In genomic region chr16:74666010-74666421, GRCh38 we compare ENCODE assay signal across 8 cellular contexts. TPM values are rescaled to one million over a fixed set of nuclear protein-coding genes. Genes with fewer than 3 reads are reported as not detected.
DNase-seq lines count a peak whose midpoint lies in the region; ATAC-seq, FAIRE-seq and TF ChIP-seq lines count a peak whose summit lies in the region.

No MANE protein-coding gene starts in this region.

- TF ChIP-seq EP300 in upper lobe of left lung (IDR thresholded peaks at IDR 0.05), result no peak

- H3K9me3 ChIP-seq in body of pancreas (no peaks in the 10 kb centered on the region), lung (ENCODE audit: control insufficient read depth in 2 of 2, insufficient read depth in 1 of 2, low read length in 1 of 2) (no peaks in the 10 kb centered on the region), upper lobe of left lung (no peaks in the 10 kb centered on the region)

- TF ChIP-seq CTCF in body of pancreas (IDR thresholded peaks at IDR 0.05) (no peak), lung (IDR thresholded peaks at IDR 0.05; ENCODE audit: control extremely low read depth, extremely low read depth) (no peak), upper lobe of left lung (IDR thresholded peaks at IDR 0.05) (no peak)

- ATAC-seq in body of pancreas (no peak), lung (ENCODE audit: insufficient read depth, low FRiP score) (no peak), upper lobe of left lung (ENCODE audit: low FRiP score in 2 of 2) (no peak)

- peak overlapping the region; percentile 73 to 98 for H3K4me3 ChIP-seq in body of pancreas
- H3K4me3 ChIP-seq in lung, result peak overlapping the region; percentile 89
- H3K4me3 ChIP-seq in upper lobe of left lung, result peak overlapping the region; percentile 63 to 83 (median 76)

- no peaks in the 10 kb centered on the region for H3K27me3 ChIP-seq in body of pancreas
- no peaks in the 10 kb centered on the region for H3K27me3 ChIP-seq in lung (ENCODE audit: control insufficient read depth, insufficient read depth)
- no peaks in the 10 kb centered on the region for H3K27me3 ChIP-seq in upper lobe of left lung

- WGBS in body of pancreas, 2 donors, result 12% methylated on average over 5 to 8 of the region's 8 CpGs
- WGBS in lung, 2 donors, result 8 to 9% methylated on average over 8 of the region's 8 CpGs
- WGBS in upper lobe of left lung, 2 donors, result 9 to 10% methylated on average over 8 of the region's 8 CpGs

- intact Hi-C loops in body of pancreas (cut with DNase I), result no loop called here

- peaks cover 13% of the 10 kb centered on the region for H3K36me3 Mint-ChIP-seq in activated naive CD4-positive, alpha-beta T cell treated with anti-CD3 and anti-CD28 coated beads, Interleukin-2, amount 50 U/mL, for 24 hours

- peaks cover 16% of the 10 kb centered on the region for H3K4me1 ChIP-seq in body of pancreas
- peaks cover 4 to 5% of the 10 kb centered on the region in 2 donors for H3K4me1 ChIP-seq in lung (ENCODE audit: control insufficient read depth in 2 of 2, insufficient read depth in 2 of 2, low read length in 2 of 2)
- H3K4me1 ChIP-seq in upper lobe of left lung, result peaks cover 8 to 20% (median 11%) of the 10 kb centered on the region in 4 donors

- peaks cover 50% of the 10 kb centered on the region for H3K4me1 Mint-ChIP-seq in activated naive CD4-positive, alpha-beta T cell treated with anti-CD3 and anti-CD28 coated beads, Interleukin-2, amount 50 U/mL, for 24 hours

- FAIRE-seq in GM12891 (lab: Jason Lieb, UNC), result no peak

- H3K36me3 ChIP-seq in body of pancreas (replicated peaks in 1 of 2; ENCODE audit: insufficient read depth in 1 of 2, low read depth in 2 of 2) (peaks cover 0 to 2% of the 10 kb centered on the region in 2 donors), lung (ENCODE audit: control insufficient read depth in 2 of 2, insufficient read depth in 2 of 2, low read length in 2 of 2) (peaks cover 2 to 9% of the 10 kb centered on the region in 2 donors), upper lobe of left lung (peaks cover 8 to 40% (median 11%) of the 10 kb centered on the region in 4 donors)

- H3K9me3 Mint-ChIP-seq in activated naive CD4-positive, alpha-beta T cell treated with anti-CD3 and anti-CD28 coated beads, Interleukin-2, amount 50 U/mL, for 24 hours, result no peaks in the 10 kb centered on the region

- DNase-seq in activated naive CD4-positive, alpha-beta T cell treated with Interleukin-2 at 50 U/mL for 16 hours, result no peak
- no peak for DNase-seq in body of pancreas
- no peak for DNase-seq in lung (ENCODE audit: low spot score)
- DNase-seq in upper lobe of left lung, result no peak
- DNase-seq in NCI-H187 (lab: John Stamatoyannopoulos, UW), result no peak
- DNase-seq in OCI-M2 (lab: John Stamatoyannopoulos, UW; ENCODE audit: unreplicated experiment), result no peak
- DNase-seq in GM12891 (ENCODE audit: insufficient read length, low spot score), result no peak

- H3K27ac ChIP-seq in body of pancreas (peak overlapping the region in 2 of 4 donors; percentile 73 to 82), lung (ENCODE audit: low read depth in 1 of 2, low read length in 1 of 2) (no peak overlapping the region), upper lobe of left lung (peak overlapping the region; percentile 69 to 82 (median 74))

- H3K27me3 Mint-ChIP-seq in activated naive CD4-positive, alpha-beta T cell treated with anti-CD3 and anti-CD28 coated beads, Interleukin-2, amount 50 U/mL, for 24 hours, result no peaks in the 10 kb centered on the region

- no peak for TF ChIP-seq POLR2A in body of pancreas (IDR thresholded peaks at IDR 0.05)
- TF ChIP-seq POLR2A in upper lobe of left lung (IDR thresholded peaks at IDR 0.05), result no peak
- no peak for TF ChIP-seq POLR2A in GM12891 (IDR thresholded peaks at IDR 0.05; ENCODE audit: low read depth, low read length)

- H3K27ac Mint-ChIP-seq in activated naive CD4-positive, alpha-beta T cell treated with anti-CD3 and anti-CD28 coated beads, Interleukin-2, amount 50 U/mL, for 24 hours, result peak overlapping the region; percentile 8

- H3K4me3 Mint-ChIP-seq in activated naive CD4-positive, alpha-beta T cell treated with anti-CD3 and anti-CD28 coated beads, Interleukin-2, amount 50 U/mL, for 24 hours, result peak overlapping the region; percentile 90

TF ChIP-seq in GM12891, 5 proteins besides CTCF, POLR2A, EP300 and RAD21:
- TF ChIP-seq PAX5 (IDR thresholded peaks at IDR 0.05; ENCODE audit: insufficient read depth, low read length, severe bottlenecking) (no peak), POLR2AphosphoS5 (IDR thresholded peaks at IDR 0.05; ENCODE audit: low read depth, low read length) (no peak), POU2F2 (IDR thresholded peaks at IDR 0.05; ENCODE audit: low read depth, low read length) (no peak)

RNA-seq across cellular contexts. Expression of gene RFWD3, which starts 0.7 kb away (rescaled TPM):
- total RNA-seq in body of pancreas, result 10 to 100 TPM; 10.5 to 12.2 TPM
- 10 to 100 TPM; 14.8 to 23.3 TPM for total RNA-seq in lung
- polyA plus RNA-seq in lung, result 1 to 10 TPM; 7.4 to 8.1 TPM
- 10 to 100 TPM in 5 of 6 donors, 1 to 10 TPM in 1; 6.0 to 28.6 (median 20.0) TPM for total RNA-seq in upper lobe of left lung
- polyA plus RNA-seq in GM12891 (2012; ENCODE audit: low read depth, missing spikeins), result 23.3 TPM

RNA-seq across cellular contexts. Expression of gene MLKL, which starts 34.6 kb away (rescaled TPM):
- total RNA-seq in body of pancreas, result 10 to 100 TPM; 10.9 to 16.8 TPM
- total RNA-seq in lung, result 10 to 100 TPM; 13.1 to 27.6 TPM
- 10 to 100 TPM; 17.4 to 32.1 TPM for polyA plus RNA-seq in lung
- total RNA-seq in upper lobe of left lung, result 10 to 100 TPM; 15.0 to 81.7 (median 31.6) TPM
- polyA plus RNA-seq in GM12891 (2012; ENCODE audit: low read depth, missing spikeins), result 6.8 TPM

RNA-seq across cellular contexts. Expression of gene GLG1, which starts 59.1 kb away (rescaled TPM):
- total RNA-seq in body of pancreas (100 to 1,000 TPM; 103 to 144 TPM), lung (100 to 1,000 TPM; 106 to 156 TPM), upper lobe of left lung (100 to 1,000 TPM in 5 of 6 donors, 10 to 100 TPM in 1; 88.3 to 149 (median 110) TPM)
- 10 to 100 TPM; 24.6 to 49.8 TPM for polyA plus RNA-seq in lung
- polyA plus RNA-seq in GM12891 (2012; ENCODE audit: low read depth, missing spikeins), result 24.9 TPM

Comparison
In these comparisons a context has a peak if more than half of its experiments do, and no peak if none do; other contexts are left out.
1. H3K27ac ChIP-seq: peak in upper lobe of left lung (4 of 4); none in lung (0 of 2).
2. Peak in every context shown above with its lines, with median percentiles within 50 percentile points of each other: H3K4me3 ChIP-seq.